Comparison of ENCODE assay signal across 20 cellular contexts in the genomic region with DNA sequence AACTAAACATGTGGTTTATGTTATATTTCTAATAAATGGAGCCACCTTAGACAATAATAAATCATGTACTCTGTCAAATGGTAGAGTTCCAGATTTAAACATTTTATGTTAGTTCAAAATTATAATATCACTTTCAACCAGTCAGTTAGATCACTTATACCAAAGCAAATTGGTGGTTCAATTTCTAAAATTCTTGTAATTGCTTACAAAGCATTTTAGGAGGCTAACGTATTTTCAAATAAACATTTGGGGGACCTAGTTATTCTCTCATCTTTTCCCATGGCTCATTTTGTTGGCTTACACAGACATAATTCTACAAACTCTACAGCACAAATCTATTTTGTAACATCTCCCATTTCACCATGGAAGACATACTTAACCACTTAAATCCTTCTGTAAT. TPM values are rescaled to one million over a fixed set of nuclear protein-coding genes. Genes with fewer than 3 reads are reported as not detected.
DNase-seq lines count a peak whose midpoint lies in the region; ATAC-seq, FAIRE-seq and TF ChIP-seq lines count a peak whose summit lies in the region.
"Had no signal": no experiment of that assay in that cellular context is flagged by ENCODE, and none has a peak within 500 bp of the region (broad histone marks: within the 10 kb centered on the region; RNA-seq: fewer than 3 reads in every experiment).

No MANE protein-coding gene starts in this region.

- FAIRE-seq in HepG2 (lab: Jason Lieb, UNC) = no peak
- FAIRE-seq: D721Med, H1, HTR-8/SVneo had no signal

- TF ChIP-seq EP300 in HepG2 (IDR thresholded peaks at IDR 0.05; ENCODE audit: low read depth in 2 of 2, low read length in 2 of 2) (no peak), HepG2 (CRISPR knock-in tag; IDR thresholded peaks at IDR 0.05; ENCODE audit: borderline replicate concordance) (no peak)

- H3K27me3 ChIP-seq in HepG2 (ENCODE audit: control insufficient read depth in 1 of 2, insufficient read depth in 2 of 2, low read length in 2 of 2) (no peaks in the 10 kb centered on the region), right lobe of liver (no peaks in the 10 kb centered on the region), HUES6 (ENCODE audit: control insufficient read depth, insufficient read depth, low read length) (no peaks in the 10 kb centered on the region)

- no peaks in the 10 kb centered on the region for H3K9me3 Mint-ChIP-seq in WTC11
- H3K9me3 Mint-ChIP-seq in nephron = no peaks in the 10 kb centered on the region
- peaks cover 3% of the 10 kb centered on the region for H3K9me3 Mint-ChIP-seq in stimulated activated effector memory CD8-positive, alpha-beta T cell treated with anti-CD3 and anti-CD28 coated beads, Interleukin-12 subunit alpha, Interleukin-12 subunit beta, amount 100 ng/mL, for 72 hours

- in situ Hi-C loops in HepG2 (cut with HindIII; ENCODE audit: extremely low pct_ligation_motif_present, low pct_unique_long_range_greater_than_20kb) = no loop called here

- DNase-seq in HepG2 (ENCODE audit: low spot score) (no peak), right lobe of liver (no peak), WTC11 (ENCODE audit: low spot score) (no peak)
- no peak for DNase-seq in stimulated activated effector memory CD8-positive, alpha-beta T cell treated with anti-CD3 and anti-CD28 coated beads, Interleukin-12 subunit alpha, Interleukin-12 subunit beta, amount 100 ng/mL, for 72 hours (ENCODE audit: low spot score in 2 of 2)
- DNase-seq: AML-193; Caco-2; CD4-positive, alpha-beta T cell; DMS79; GDM1; Karpas-422; KBM-7 had no signal

- no peaks in the 10 kb centered on the region for H3K36me3 ChIP-seq in HepG2 (replicated peaks in 1 of 2; ENCODE audit: control insufficient read depth in 1 of 2, insufficient read depth in 2 of 2, low read length in 2 of 2)
- no peaks in the 10 kb centered on the region for H3K36me3 ChIP-seq in right lobe of liver
- H3K36me3 ChIP-seq in HUES6 (ENCODE audit: control insufficient read depth, insufficient read depth, low read length) = no peaks in the 10 kb centered on the region
- H3K36me3 ChIP-seq: HAP-1 had no signal

- H2AFZ ChIP-seq in HepG2 (ENCODE audit: low read length) = no peak overlapping the region

- H3K9ac ChIP-seq in HepG2 (ENCODE audit: insufficient read depth, low read depth, low read length) (no peak overlapping the region), HUES6 (ENCODE audit: low read length) (no peak overlapping the region)

- H4K20me1 ChIP-seq in HepG2 (ENCODE audit: insufficient read depth, low read length) = no peaks in the 10 kb centered on the region

- ATAC-seq in HepG2 (no peak), right lobe of liver (no peak), WTC11 (no peak), HG03565 (IDR thresholded peaks at IDR 0.05; ENCODE audit: unreplicated experiment) (no peak), GM19035 (IDR thresholded peaks at IDR 0.05; ENCODE audit: unreplicated experiment) (no peak)
- ATAC-seq in stimulated activated effector memory CD8-positive, alpha-beta T cell treated with anti-CD3 and anti-CD28 coated beads, Interleukin-12 subunit alpha, Interleukin-12 subunit beta, amount 100 ng/mL, for 72 hours = no peak

- no peak overlapping the region for H3K4me3 Mint-ChIP-seq in WTC11
- H3K4me3 Mint-ChIP-seq in nephron = no peak overlapping the region
- no peak overlapping the region for H3K4me3 Mint-ChIP-seq in stimulated activated effector memory CD8-positive, alpha-beta T cell treated with anti-CD3 and anti-CD28 coated beads, Interleukin-12 subunit alpha, Interleukin-12 subunit beta, amount 100 ng/mL, for 72 hours
- H3K4me3 Mint-ChIP-seq: CD4-positive, alpha-beta T cell had no signal

- no peak overlapping the region for H3K4me2 ChIP-seq in HepG2 (ENCODE audit: low read depth, low read length)

- TF ChIP-seq POLR2A in HepG2 (IDR thresholded peaks at IDR 0.05; ENCODE audit: insufficient read depth in 1 of 2, low read depth in 2 of 2, low read length in 2 of 2) (no peak), right lobe of liver (IDR thresholded peaks at IDR 0.05) (no peak)

- H3K4me1 Mint-ChIP-seq in WTC11 (peaks cover 60% of the 10 kb centered on the region), nephron (peaks cover 11% of the 10 kb centered on the region)
- no peaks in the 10 kb centered on the region for H3K4me1 Mint-ChIP-seq in stimulated activated effector memory CD8-positive, alpha-beta T cell treated with anti-CD3 and anti-CD28 coated beads, Interleukin-12 subunit alpha, Interleukin-12 subunit beta, amount 100 ng/mL, for 72 hours

- H3K4me1 ChIP-seq in HepG2 (ENCODE audit: insufficient read depth, low read length) (no peaks in the 10 kb centered on the region), right lobe of liver (no peaks in the 10 kb centered on the region), HUES6 (ENCODE audit: control insufficient read depth, insufficient read depth, low read length) (peaks cover 42% of the 10 kb centered on the region)
- H3K4me1 ChIP-seq: Caco-2, HAP-1 had no signal

- CTCF ChIA-PET in HepG2 (lab: Yijun Ruan, JAX; ENCODE audit: low intra/inter-chr PET ratio, low total read pairs) (no interaction called here), WTC11 (lab: Charles Lee) (no interaction called here)

- intact Hi-C loops in HepG2 (cut with micrococcal nuclease; ENCODE audit: unreplicated experiment) = no loop called here
- intact Hi-C loops in right lobe of liver (cut with DNase I) = no loop called here

- TF ChIP-seq RAD21 in HepG2 (CRISPR knock-in tag; IDR thresholded peaks at IDR 0.05) = no peak

- POLR2A ChIA-PET in HepG2 (lab: Yijun Ruan, JAX) = no interaction called here
- POLR2A ChIA-PET in WTC11 (lab: Charles Lee) = no interaction called here

- H3K27ac Mint-ChIP-seq in WTC11 = peak overlapping the region; percentile 88
- peak overlapping the region in 2 of 3 experiments; percentile 31 to 66 for H3K27ac Mint-ChIP-seq in nephron
- H3K27ac Mint-ChIP-seq in stimulated activated effector memory CD8-positive, alpha-beta T cell treated with anti-CD3 and anti-CD28 coated beads, Interleukin-12 subunit alpha, Interleukin-12 subunit beta, amount 100 ng/mL, for 72 hours = no peak overlapping the region
- H3K27ac Mint-ChIP-seq: CD4-positive, alpha-beta T cell had no signal

- H3K36me3 Mint-ChIP-seq in WTC11 (no peaks in the 10 kb centered on the region), nephron (ENCODE audit: low read depth) (no peaks in the 10 kb centered on the region)
- no peaks in the 10 kb centered on the region for H3K36me3 Mint-ChIP-seq in stimulated activated effector memory CD8-positive, alpha-beta T cell treated with anti-CD3 and anti-CD28 coated beads, Interleukin-12 subunit alpha, Interleukin-12 subunit beta, amount 100 ng/mL, for 72 hours

- no peaks in the 10 kb centered on the region for H3K27me3 Mint-ChIP-seq in WTC11 (ENCODE audit: low read depth)
- no peaks in the 10 kb centered on the region for H3K27me3 Mint-ChIP-seq in nephron (ENCODE audit: low read depth)
- H3K27me3 Mint-ChIP-seq: CD4-positive, alpha-beta T cell had no signal

- H3K79me2 ChIP-seq in HepG2 (ENCODE audit: insufficient read depth, low read length) = no peaks in the 10 kb centered on the region

- H3K27ac ChIP-seq in HepG2 (ENCODE audit: extremely low read length, insufficient read depth, low read length) (no peak overlapping the region), right lobe of liver (no peak overlapping the region), HUES6 (ENCODE audit: low read depth, low read length) (peak overlapping the region; percentile 67; the same call in 1 of the 2 replicates)
- H3K27ac ChIP-seq: C4-2B had no signal

- H3K9me3 ChIP-seq in HepG2 (ENCODE audit: low read length) = no peaks in the 10 kb centered on the region
- H3K9me3 ChIP-seq in right lobe of liver = no peaks in the 10 kb centered on the region
- no peaks in the 10 kb centered on the region for H3K9me3 ChIP-seq in HUES6 (ENCODE audit: control insufficient read depth, insufficient read depth, low read depth, low read length)
- H3K9me3 ChIP-seq: Caco-2, HAP-1 had no signal

- no TSS peak for BruUV-seq in HepG2 (replicated peaks; lab: Mats Ljungman, UMichigan)

- no peak for TF ChIP-seq CTCF in HepG2 (CRISPR knock-in tag; IDR thresholded peaks at IDR 0.05)
- no peak for TF ChIP-seq CTCF in right lobe of liver (IDR thresholded peaks at IDR 0.05)
- no peak for TF ChIP-seq CTCF in WTC11 (IDR thresholded peaks at IDR 0.05)
- TF ChIP-seq CTCF in nephron (IDR thresholded peaks at IDR 0.05; ENCODE audit: unreplicated experiment in 3 of 3) = no peak

- H3K4me3 ChIP-seq in HepG2 (replicated peaks in 1 of 3; ENCODE audit: insufficient read depth in 1 of 3, low read depth in 2 of 3, low read length in 3 of 3) (no peak overlapping the region), right lobe of liver (no peak overlapping the region), HUES6 (ENCODE audit: low read depth, low read length) (no peak overlapping the region)
- H3K4me3 ChIP-seq: HAP-1 had no signal

- WGBS in HepG2 (ENCODE audit: low lambda C conversion rate) = 3% methylated on average over 1 of the region's 1 CpG
- 29% methylated on average over 1 of the region's 1 CpG for WGBS in right lobe of liver (ENCODE audit: insufficient coverage, low coverage, low lambda C conversion rate, missing lambda C conversion rate)

TF ChIP-seq in WTC11, 78 proteins besides CTCF, POLR2A, EP300 and RAD21 (continues in another document):
- no peak for TF ChIP-seq SP1 (CRISPR knock-in tag; conservative IDR thresholded peaks at IDR 0.05)

RNA-seq across cellular contexts. Expression of a gene that starts 39.9 kb away (rescaled TPM):
- total RNA-seq in HepG2 (2016; rRNA removed; fragmentation: Illumina TruSeq; extraction: Trizol) (not detected in 2 replicates), right lobe of liver (under 1 TPM in 3 of 6 experiments, not detected in 3; 0.61 to 0.84 (median 0.68) TPM), WTC11 (2021) (48.3 to 53.0 TPM (median 52.3 TPM) in 3 replicates)
- total RNA-seq in HepG2 (2016; cell fraction: cytosol; rRNA removed; fragmentation: Illumina TruSeq; extraction: Trizol; ENCODE audit: low read depth) = not detected in 2 replicates
- not detected in 2 replicates for total RNA-seq in HepG2 (2016; cell fraction: insoluble cytoplasmic fraction; rRNA removed; fragmentation: Illumina TruSeq; extraction: Trizol)
- not detected in 2 replicates for total RNA-seq in HepG2 (2016; cell fraction: membrane; rRNA removed; fragmentation: Illumina TruSeq; extraction: Trizol)
- not detected in 2 replicates for total RNA-seq in HepG2 (2016; cell fraction: nucleus; rRNA removed; fragmentation: Illumina TruSeq; extraction: Trizol)
- polyA plus RNA-seq in HepG2 (2011; rRNA removed) = 0.01 TPM in 1 of 2 replicates, not detected in the other
- not detected in 2 replicates for polyA plus RNA-seq in HepG2 (2011; cell fraction: cytosol; rRNA removed)
- not detected in 2 replicates for polyA plus RNA-seq in HepG2 (2011; cell fraction: nucleus; rRNA removed)
- not detected in 2 replicates for polyA plus RNA-seq in HepG2 (2012)
- polyA plus RNA-seq in HepG2 (2016; cell fraction: cytosol; fragmentation: Illumina TruSeq; extraction: Trizol; ENCODE audit: low read depth) = not detected in 2 replicates
- polyA plus RNA-seq in HepG2 (2016; cell fraction: insoluble cytoplasmic fraction; fragmentation: Illumina TruSeq; extraction: Trizol; ENCODE audit: low read depth) = not detected in 2 replicates
- not detected in 2 replicates for polyA plus RNA-seq in HepG2 (2016; cell fraction: membrane; fragmentation: Illumina TruSeq; extraction: Trizol; ENCODE audit: low read depth)
- not detected in 2 replicates for polyA plus RNA-seq in HepG2 (2016; cell fraction: nucleus; fragmentation: Illumina TruSeq; extraction: Trizol; ENCODE audit: insufficient read depth, low read depth)
- 0.05 TPM in 1 of 2 replicates, not detected in the other for polyA minus RNA-seq in HepG2 (2011; rRNA and poly(A)+ RNA removed; ENCODE audit: low replicate concordance)
- not detected in 2 replicates for polyA minus RNA-seq in HepG2 (2011; cell fraction: cytosol; rRNA and poly(A)+ RNA removed)
- not detected in 2 replicates for polyA minus RNA-seq in HepG2 (2011; cell fraction: nucleus; rRNA and poly(A)+ RNA removed)
- total RNA-seq: Caco-2; CD4-positive, alpha-beta T cell had no signal

Comparison
In these comparisons a context has a peak if more than half of its experiments do, and no peak if none do; other contexts are left out.
1. RNA of a gene that starts 39.9 kb away (total RNA-seq): 48.3 to 53.0 TPM in WTC11; 0.61 to 0.84 TPM in right lobe of liver and not detected in HepG2; every median in the first group is over 10 times any median in the second.